In the genomic region with DNA sequence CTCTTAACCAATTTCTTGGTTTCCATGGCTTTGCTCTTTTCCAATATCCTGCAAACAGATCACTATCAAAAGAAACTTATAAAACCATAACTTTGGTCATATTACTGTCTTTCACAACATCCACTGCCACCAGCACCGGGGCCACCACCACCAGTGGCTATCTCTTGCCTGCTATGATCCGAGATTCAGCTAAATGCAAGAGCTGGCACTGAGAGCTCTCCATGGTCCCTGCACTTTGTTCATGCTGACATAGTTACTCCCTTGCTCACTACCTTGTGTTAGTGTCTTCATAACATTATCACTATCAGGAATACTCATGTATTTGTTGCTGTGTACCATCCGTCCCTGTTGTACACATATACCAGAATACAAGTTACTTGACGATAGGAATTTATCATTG, we compare ENCODE assay signal across 16 cellular contexts.
A peak's percentile ranks its signal among the peaks of the same experiment; 100 is the strongest.
DNase-seq lines count a peak whose midpoint lies in the region; ATAC-seq and TF ChIP-seq lines count a peak whose summit lies in the region.
"Had no signal": no experiment of that assay in that cellular context is flagged by ENCODE, and none has a peak within 500 bp of the region (broad histone marks: within the 10 kb centered on the region; RNA-seq: fewer than 3 reads in every experiment).

No MANE protein-coding gene starts in this region.

- H3K4me1 ChIP-seq in CD4-positive, alpha-beta memory T cell (ENCODE audit: insufficient read depth, low read length) = peaks cover 85% of the 10 kb centered on the region
- no peaks in the 10 kb centered on the region; the same call in 1 of the 2 replicates for H3K4me1 ChIP-seq in GM23338 (ENCODE audit: insufficient read depth)
- H3K4me1 ChIP-seq: parathyroid adenoma had no signal

- no peak overlapping the region for H3K4me3 ChIP-seq in CD4-positive, alpha-beta memory T cell (ENCODE audit: low read length in 2 of 2)
- no peak overlapping the region for H3K4me3 ChIP-seq in GM23338
- H3K4me3 ChIP-seq: esophagus muscularis mucosa had no signal

- H2AFZ ChIP-seq in GM23338 = no peak overlapping the region
- H2AFZ ChIP-seq: parathyroid adenoma had no signal

- H3K27ac ChIP-seq in CD4-positive, alpha-beta memory T cell (ENCODE audit: low read depth, low read length) = no peak overlapping the region
- H3K27ac ChIP-seq in GM23338 (ENCODE audit: low read depth) = no peak overlapping the region
- H3K27ac ChIP-seq: esophagus muscularis mucosa, parathyroid adenoma had no signal

- CTCF ChIA-PET in CD4-positive, alpha-beta memory T cell (lab: Charles Lee; ENCODE audit: partially characterized antibody) = interaction anchor here (1.0 to 11.6 kb wide), 12 partner anchors 12 to 470 kb away, joined by 3 to 173 read pairs (median 12); no protein-coding TSS in a partner anchor

- H3K4me3 Mint-ChIP-seq in CD4-positive, alpha-beta memory T cell = peak overlapping the region in 3 of 8 donors; percentile 25 to 53 (median 26)
- H3K4me3 Mint-ChIP-seq in GM23338 = no peak overlapping the region
- peak overlapping the region; percentile 55 for H3K4me3 Mint-ChIP-seq in activated T-helper 1 cell treated with anti-CD3 and anti-CD28 coated beads, Interleukin-12 subunit alpha, Interleukin-12 subunit beta, Interleukin-2, Interleukin-4 antibody, amounts not matched to agents 30 ng/mL and 10 ng/mL and 1 ng/mL, durations not matched to agents 14 hours and 24 hours and 36 hours
- H3K4me3 Mint-ChIP-seq: WTC11 had no signal

- no peaks in the 10 kb centered on the region for H3K36me3 ChIP-seq in CD4-positive, alpha-beta memory T cell (ENCODE audit: insufficient read depth, low read length)
- H3K36me3 ChIP-seq in GM23338 (ENCODE audit: insufficient read depth) = no peaks in the 10 kb centered on the region
- H3K36me3 ChIP-seq: esophagus muscularis mucosa had no signal

- H3K9me3 ChIP-seq in CD4-positive, alpha-beta memory T cell (ENCODE audit: control insufficient read depth in 1 of 2, low read length in 2 of 2) = no peaks in the 10 kb centered on the region
- H3K9me3 ChIP-seq: esophagus muscularis mucosa had no signal

- POLR2A ChIA-PET in CD4-positive, alpha-beta memory T cell (lab: Charles Lee; ENCODE audit: partially characterized antibody) = interaction anchor here (0.9 to 21.5 kb wide), 10 partner anchors 12 to 405 kb away, joined by 3 to 888 read pairs (median 34); partner anchors contain the start of gene FLI1

- no peaks in the 10 kb centered on the region for H4K20me1 ChIP-seq in GM23338 (replicated peaks; ENCODE audit: insufficient read depth)

- no peak for ATAC-seq in GM23338
- ATAC-seq: WTC11 had no signal

- H3K27me3 Mint-ChIP-seq in CD4-positive, alpha-beta memory T cell = no peaks in the 10 kb centered on the region
- peaks cover 4% of the 10 kb centered on the region for H3K27me3 Mint-ChIP-seq in GM23338 (ENCODE audit: insufficient read depth, low read depth, poor library complexity)
- H3K27me3 Mint-ChIP-seq in activated T-helper 1 cell treated with anti-CD3 and anti-CD28 coated beads, Interleukin-12 subunit alpha, Interleukin-12 subunit beta, Interleukin-2, Interleukin-4 antibody, amounts not matched to agents 30 ng/mL and 10 ng/mL and 1 ng/mL, durations not matched to agents 14 hours and 24 hours and 36 hours (ENCODE audit: insufficient read depth) = peaks cover 1% of the 10 kb centered on the region

- no peaks in the 10 kb centered on the region for H3K79me2 ChIP-seq in GM23338 (replicated peaks; ENCODE audit: insufficient read depth)
- H3K79me2 ChIP-seq: parathyroid adenoma had no signal

- peaks cover 0 to 4% (median 0%) of the 10 kb centered on the region in 8 donors for H3K9me3 Mint-ChIP-seq in CD4-positive, alpha-beta memory T cell
- H3K9me3 Mint-ChIP-seq in GM23338 = no peaks in the 10 kb centered on the region
- H3K9me3 Mint-ChIP-seq in activated T-helper 1 cell treated with anti-CD3 and anti-CD28 coated beads, Interleukin-12 subunit alpha, Interleukin-12 subunit beta, Interleukin-2, Interleukin-4 antibody, amounts not matched to agents 30 ng/mL and 10 ng/mL and 1 ng/mL, durations not matched to agents 14 hours and 24 hours and 36 hours = no peaks in the 10 kb centered on the region
- H3K9me3 Mint-ChIP-seq: WTC11 had no signal

- no peak overlapping the region for H3K4me2 ChIP-seq in GM23338

- H3K9me2 ChIP-seq in GM23338 (ENCODE audit: insufficient read depth) = peaks cover 1% of the 10 kb centered on the region; the same call in 1 of the 2 replicates

- H3F3A ChIP-seq in GM23338 (replicated peaks; ENCODE audit: low read depth) = no peaks in the 10 kb centered on the region

- no peaks in the 10 kb centered on the region for H3K27me3 ChIP-seq in CD4-positive, alpha-beta memory T cell (ENCODE audit: insufficient read depth, low read length)
- H3K27me3 ChIP-seq in GM23338 (ENCODE audit: insufficient read depth) = no peaks in the 10 kb centered on the region
- H3K27me3 ChIP-seq: esophagus muscularis mucosa had no signal

- H3K4me1 Mint-ChIP-seq in CD4-positive, alpha-beta memory T cell = peaks cover 66 to 91% (median 77%) of the 10 kb centered on the region in 4 donors
- peaks cover 7% of the 10 kb centered on the region; the same call in 2 of the 3 replicates for H3K4me1 Mint-ChIP-seq in GM23338
- peaks cover 87% of the 10 kb centered on the region for H3K4me1 Mint-ChIP-seq in activated T-helper 1 cell treated with anti-CD3 and anti-CD28 coated beads, Interleukin-12 subunit alpha, Interleukin-12 subunit beta, Interleukin-2, Interleukin-4 antibody, amounts not matched to agents 30 ng/mL and 10 ng/mL and 1 ng/mL, durations not matched to agents 14 hours and 24 hours and 36 hours (ENCODE audit: low read depth)

- H3K36me3 Mint-ChIP-seq in CD4-positive, alpha-beta memory T cell = peaks cover 5 to 6% of the 10 kb centered on the region in 2 donors
- H3K36me3 Mint-ChIP-seq in GM23338 (ENCODE audit: low read depth) = no peaks in the 10 kb centered on the region
- H3K36me3 Mint-ChIP-seq in activated T-helper 1 cell treated with anti-CD3 and anti-CD28 coated beads, Interleukin-12 subunit alpha, Interleukin-12 subunit beta, Interleukin-2, Interleukin-4 antibody, amounts not matched to agents 30 ng/mL and 10 ng/mL and 1 ng/mL, durations not matched to agents 14 hours and 24 hours and 36 hours (ENCODE audit: low read depth) = peaks cover 2% of the 10 kb centered on the region
- H3K36me3 Mint-ChIP-seq: WTC11 had no signal

- DNase-seq in CD4-positive, alpha-beta memory T cell = no peak
- no peak for DNase-seq in GM23338 (ENCODE audit: low spot score)
- DNase-seq in activated T-helper 1 cell treated with anti-CD3 and anti-CD28 coated beads, Interleukin-12 subunit alpha, Interleukin-12 subunit beta, Interleukin-2, Interleukin-4 antibody, amounts not matched to agents 30 ng/mL and 10 ng/mL and 1 ng/mL, durations not matched to agents 14 hours and 24 hours and 36 hours (ENCODE audit: low spot score) = no peak
- peak; percentile 18 to 38 for DNase-seq in lung microvascular endothelial cell (ENCODE audit: low read depth in 2 of 2)
- no peak for DNase-seq in posterior vena cava (ENCODE audit: low spot score)
- no peak for DNase-seq in SK-N-DZ (ENCODE audit: low spot score)
- no peak for DNase-seq in superior temporal gyrus (ENCODE audit: extremely low spot score)
- DNase-seq: cortex of kidney; head of caudate nucleus; kidney; NCI-H446; stimulated activated CD4-positive, alpha-beta T cell treated with anti-CD3 and anti-CD28 coated beads, Interleukin-12 subunit alpha, Interleukin-12 subunit beta, amount 100 ng/mL, for 4 hours; substantia nigra had no signal

- no peak for TF ChIP-seq CTCF in GM23338 (conservative IDR thresholded peaks at IDR 0.05; ENCODE audit: low read depth in 2 of 2)

- peak overlapping the region; percentile 36 to 100 (median 99) for H3K27ac Mint-ChIP-seq in CD4-positive, alpha-beta memory T cell
- H3K27ac Mint-ChIP-seq in GM23338 = no peak overlapping the region
- peak overlapping the region; percentile 98 for H3K27ac Mint-ChIP-seq in activated T-helper 1 cell treated with anti-CD3 and anti-CD28 coated beads, Interleukin-12 subunit alpha, Interleukin-12 subunit beta, Interleukin-2, Interleukin-4 antibody, amounts not matched to agents 30 ng/mL and 10 ng/mL and 1 ng/mL, durations not matched to agents 14 hours and 24 hours and 36 hours
- H3K27ac Mint-ChIP-seq: WTC11 had no signal

- intact Hi-C loops in CD4-positive, alpha-beta memory T cell (cut with micrococcal nuclease) = no loop called here
- intact Hi-C loops in activated T-helper 1 cell treated with anti-CD3 and anti-CD28 coated beads, Interleukin-12 subunit alpha, Interleukin-12 subunit beta, Interleukin-2, Interleukin-4 antibody, amounts not matched to agents 30 ng/mL and 10 ng/mL and 1 ng/mL, durations not matched to agents 14 hours and 24 hours and 36 hours (cut with micrococcal nuclease) = loop anchor here (2.0 to 5.0 kb wide), 3 partner anchors 106 to 579 kb away; partner anchors contain the start of gene KCNJ1
- intact Hi-C loops in posterior vena cava (cut with DNase I) = loop anchor here (5.0 to 10.0 kb wide), 2 partner anchors 114 to 344 kb away; no protein-coding TSS in a partner anchor

TF ChIP-seq in GM23338, 12 proteins besides CTCF, POLR2A, EP300 and RAD21 (continues in another document):
- TF ChIP-seq CREB1 (CRISPR knock-in tag; IDR thresholded peaks at IDR 0.05; ENCODE audit: low read depth) = no peak
- TF ChIP-seq POLR2AphosphoS5 (IDR thresholded peaks at IDR 0.05; ENCODE audit: low read depth) = no peak
- no peak for TF ChIP-seq ZNF114 (CRISPR knock-in tag; IDR thresholded peaks at IDR 0.05)
- TF ChIP-seq NANOG (IDR thresholded peaks at IDR 0.05; ENCODE audit: borderline replicate concordance) = no peak
- TF ChIP-seq JUNB (IDR thresholded peaks at IDR 0.05; ENCODE audit: unreplicated experiment) = no peak
- no peak for TF ChIP-seq EZH2phosphoT487 (IDR thresholded peaks at IDR 0.05; ENCODE audit: unreplicated experiment)
- no peak for TF ChIP-seq EZH2 (IDR thresholded peaks at IDR 0.05; ENCODE audit: low read depth, unreplicated experiment)

Comparison
In these comparisons a context has a peak if more than half of its experiments do, and no peak if none do; other contexts are left out.
1. DNase-seq: peak in lung microvascular endothelial cell (2 of 2); none in CD4-positive, alpha-beta memory T cell (0 of 5), GM23338 (single experiment), activated T-helper 1 cell treated with anti-CD3 and anti-CD28 coated beads, Interleukin-12 subunit alpha, Interleukin-12 subunit beta, Interleukin-2, Interleukin-4 antibody, amounts not matched to agents 30 ng/mL and 10 ng/mL and 1 ng/mL, durations not matched to agents 14 hours and 24 hours and 36 hours (single experiment), posterior vena cava (single experiment), SK-N-DZ (single experiment) and superior temporal gyrus (single experiment).